12 cellular contexts compared by ENCODE assay signal in genomic region chr21:37878946-37879660, GRCh38. TPM values are rescaled to one million over a fixed set of nuclear protein-coding genes. Genes with fewer than 3 reads are reported as not detected.
DNase-seq lines count a peak whose midpoint lies in the region; ATAC-seq, FAIRE-seq and TF ChIP-seq lines count a peak whose summit lies in the region.
"Had no signal": no experiment of that assay in that cellular context is flagged by ENCODE, and none has a peak within 500 bp of the region (broad histone marks: within the 10 kb centered on the region; RNA-seq: fewer than 3 reads in every experiment).

No MANE protein-coding gene starts in this region.

- intact Hi-C loops in vagina (cut with DNase I), result no loop called here

- H3K36me3 ChIP-seq in vagina, result no peaks in the 10 kb centered on the region
- H3K36me3 ChIP-seq: BLaER1 treated with 17β-estradiol and CSF1 and Interleukin-3, amounts not matched to agents 10 nM and 100 nM; sigmoid colon; uterus had no signal

- CTCF ChIA-PET in A549 (lab: Yijun Ruan, JAX), result interaction anchor here (0.7 to 1.1 kb wide), 2 partner anchors 9 to 92 kb away, joined by 3 read pairs; no protein-coding TSS in a partner anchor
- CTCF ChIA-PET in activated CD8-positive, alpha-beta T cell treated with anti-CD3 and anti-CD28 coated beads, Interleukin-2, amount 10 ng/mL, durations not matched to agents 7 days and 5 days (lab: Charles Lee), result no interaction called here

- H3K4me3 ChIP-seq in A549, result no peak overlapping the region
- H3K4me3 ChIP-seq in epithelial cell of proximal tubule (ENCODE audit: low read depth, low read length), result no peak overlapping the region
- H3K4me3 ChIP-seq in vagina, result no peak overlapping the region
- H3K4me3 ChIP-seq: BLaER1 treated with 17β-estradiol and CSF1 and Interleukin-3, amounts not matched to agents 10 nM and 100 nM; sigmoid colon; uterus had no signal

- no peak for FAIRE-seq in A549 (lab: Jason Lieb, UNC)
- no peak for FAIRE-seq in H54 (lab: Jason Lieb, UNC)

- POLR2A ChIA-PET in A549 (lab: Yijun Ruan, JAX), result no interaction called here
- POLR2A ChIA-PET in activated CD8-positive, alpha-beta T cell treated with anti-CD3 and anti-CD28 coated beads, Interleukin-2, amount 10 ng/mL, durations not matched to agents 7 days and 5 days (lab: Charles Lee), result no interaction called here

- TF ChIP-seq POLR2A in A549 (IDR thresholded peaks at IDR 0.05; ENCODE audit: low read length) (no peak), H54 (IDR thresholded peaks at IDR 0.05; ENCODE audit: low read depth, low read length) (no peak), vagina (IDR thresholded peaks at IDR 0.05) (no peak)

- H3K9me3 Mint-ChIP-seq in activated CD8-positive, alpha-beta T cell treated with anti-CD3 and anti-CD28 coated beads, Interleukin-2, amount 10 ng/mL, durations not matched to agents 7 days and 5 days (ENCODE audit: insufficient read depth), result no peaks in the 10 kb centered on the region

- H3K4me1 ChIP-seq in A549, result peaks cover 47% of the 10 kb centered on the region
- no peaks in the 10 kb centered on the region for H3K4me1 ChIP-seq in vagina
- H3K4me1 ChIP-seq: sigmoid colon, uterus had no signal

- TF ChIP-seq EP300 in A549 (IDR thresholded peaks at IDR 0.05), result no peak

- H3K4me2 ChIP-seq in A549, result peak overlapping the region; percentile 45
- H3K4me2 ChIP-seq: BLaER1 treated with 17β-estradiol and CSF1 and Interleukin-3, amounts not matched to agents 10 nM and 100 nM had no signal

- no peak overlapping the region for H3K4me3 Mint-ChIP-seq in activated CD8-positive, alpha-beta T cell treated with anti-CD3 and anti-CD28 coated beads, Interleukin-2, amount 10 ng/mL, durations not matched to agents 7 days and 5 days

- H3K36me3 Mint-ChIP-seq in activated CD8-positive, alpha-beta T cell treated with anti-CD3 and anti-CD28 coated beads, Interleukin-2, amount 10 ng/mL, durations not matched to agents 7 days and 5 days (ENCODE audit: low read depth), result no peaks in the 10 kb centered on the region

- H3K9me3 ChIP-seq in A549, result no peaks in the 10 kb centered on the region
- no peaks in the 10 kb centered on the region for H3K9me3 ChIP-seq in vagina
- H3K9me3 ChIP-seq: BLaER1 treated with 17β-estradiol and CSF1 and Interleukin-3, amounts not matched to agents 10 nM and 100 nM; sigmoid colon; uterus had no signal

- WGBS in A549 (ENCODE audit: missing lambda C conversion rate), result 20% methylated on average over 7 of the region's 7 CpGs

- H3K27me3 Mint-ChIP-seq in activated CD8-positive, alpha-beta T cell treated with anti-CD3 and anti-CD28 coated beads, Interleukin-2, amount 10 ng/mL, durations not matched to agents 7 days and 5 days (ENCODE audit: low read depth), result no peaks in the 10 kb centered on the region

- H3K27ac ChIP-seq in A549, result peak overlapping the region; percentile 69 to 76
- no peak overlapping the region for H3K27ac ChIP-seq in vagina
- H3K27ac ChIP-seq: BLaER1 treated with 17β-estradiol and CSF1 and Interleukin-3, amounts not matched to agents 10 nM and 100 nM; sigmoid colon; uterus had no signal

- H3K27ac Mint-ChIP-seq in activated CD8-positive, alpha-beta T cell treated with anti-CD3 and anti-CD28 coated beads, Interleukin-2, amount 10 ng/mL, durations not matched to agents 7 days and 5 days, result no peak overlapping the region

- no peaks in the 10 kb centered on the region for H3K27me3 ChIP-seq in vagina
- H3K27me3 ChIP-seq: BLaER1 treated with 17β-estradiol and CSF1 and Interleukin-3, amounts not matched to agents 10 nM and 100 nM; uterus had no signal

- TF ChIP-seq RAD21 in A549 (conservative IDR thresholded peaks at IDR 0.05 in 1 of 2, IDR thresholded peaks at IDR 0.05 in 1 of 2), result no peak

- no peaks in the 10 kb centered on the region for H3K4me1 Mint-ChIP-seq in activated CD8-positive, alpha-beta T cell treated with anti-CD3 and anti-CD28 coated beads, Interleukin-2, amount 10 ng/mL, durations not matched to agents 7 days and 5 days (ENCODE audit: low read depth)

- peak; percentile 28 to 62 for DNase-seq in A549 (ENCODE audit: low read depth in 1 of 2, low spot score in 1 of 2)
- peak; percentile 21 for DNase-seq in H54 (ENCODE audit: insufficient read length, low spot score)
- DNase-seq in NCI-H69 (lab: John Stamatoyannopoulos, UW), result peak; percentile 94
- DNase-seq in epithelial cell of proximal tubule (ENCODE audit: low read depth), result peak; percentile 48
- DNase-seq in vagina (ENCODE audit: extremely low spot score in 2 of 2), result no peak
- DNase-seq in stimulated activated CD4-positive, alpha-beta T cell treated with anti-CD3 and anti-CD28 coated beads, Interleukin-4, amount 100 ng/mL, for 4 hours, result no peak
- DNase-seq in activated CD8-positive, alpha-beta T cell treated with anti-CD3 and anti-CD28 coated beads, Interleukin-2, amount 10 ng/mL, durations not matched to agents 7 days and 5 days, result no peak
- DNase-seq: activated T-cell treated with anti-CD3 and anti-CD28 coated beads, Interleukin-2, amount 50 U/mL, for 1 hour; sigmoid colon; uterus had no signal

- ATAC-seq in A549 (peak; percentile 87 to 92), HG03135 (IDR thresholded peaks at IDR 0.05; ENCODE audit: unreplicated experiment) (no peak)
- ATAC-seq in activated CD8-positive, alpha-beta T cell treated with anti-CD3 and anti-CD28 coated beads, Interleukin-2, amount 10 ng/mL, durations not matched to agents 7 days and 5 days, result no peak

- TF ChIP-seq CTCF in A549 (IDR thresholded peaks at IDR 0.05) (no peak), epithelial cell of proximal tubule (conservative IDR thresholded peaks at IDR 0.05; ENCODE audit: low read depth, low read length) (no peak), vagina (IDR thresholded peaks at IDR 0.05) (no peak)

TF ChIP-seq in A549, 52 proteins besides CTCF, POLR2A, EP300 and RAD21:
- TF ChIP-seq NR3C1 (IDR thresholded peaks at IDR 0.05) (no peak), JUNB (IDR thresholded peaks at IDR 0.05) (peak; percentile 19; the same call in 1 of the 2 replicates), KDM1A (IDR thresholded peaks at IDR 0.05; ENCODE audit: low read depth) (no peak), JUN (IDR thresholded peaks at IDR 0.05) (0 out of 5 replicates have a peak, but pooled peaks of 1 of the 2 experiments have one; percentile 16), FOSB (CRISPR knock-in tag; IDR thresholded peaks at IDR 0.05) (no peak), FOSL2 (IDR thresholded peaks at IDR 0.05) (no peak), FOSL2 (CRISPR knock-in tag; IDR thresholded peaks at IDR 0.05) (peak; percentile 35; the same call in 1 of the 2 replicates)

RNA-seq across cellular contexts. Expression of gene KCNJ6, which starts 37.2 kb away (rescaled TPM):
- 1.4 and 2.3 TPM in 2 replicates for polyA plus RNA-seq in A549 (2011; rRNA removed)
- 0.25 and 0.32 TPM in 2 replicates for polyA plus RNA-seq in A549 (2012; cell fraction: cytosol; rRNA removed)
- 0.19 and 0.27 TPM in 2 replicates for polyA plus RNA-seq in A549 (2012; cell fraction: nucleus; rRNA removed)
- polyA plus RNA-seq in A549 (2017; fragmentation: RNase III; extraction: RNeasy Plus Mini Kit Qiagen cat#74134 plus additional on column Dnase treatment), result 0.33 to 0.79 TPM (median 0.68 TPM) in 3 replicates
- 2.3 and 4.1 TPM in 2 replicates for polyA minus RNA-seq in A549 (2011; rRNA and poly(A)+ RNA removed)
- under 0.01 TPM in 2 replicates for total RNA-seq in epithelial cell of proximal tubule
- total RNA-seq in vagina, result not detected
- not detected for total RNA-seq in activated CD8-positive, alpha-beta T cell treated with anti-CD3 and anti-CD28 coated beads, Interleukin-2, amount 10 ng/mL, durations not matched to agents 7 days and 5 days

Comparison
In these comparisons a context has a peak if more than half of its experiments do, and no peak if none do; other contexts are left out.
1. ATAC-seq: peak in A549 (2 of 2); none in HG03135 (single experiment) and activated CD8-positive, alpha-beta T cell treated with anti-CD3 and anti-CD28 coated beads, Interleukin-2, amount 10 ng/mL, durations not matched to agents 7 days and 5 days (single experiment).
2. DNase-seq: peak in A549 (2 of 2), H54 (single experiment), NCI-H69 (single experiment) and epithelial cell of proximal tubule (single experiment); none in vagina (0 of 2), stimulated activated CD4-positive, alpha-beta T cell treated with anti-CD3 and anti-CD28 coated beads, Interleukin-4, amount 100 ng/mL, for 4 hours (0 of 2) and activated CD8-positive, alpha-beta T cell treated with anti-CD3 and anti-CD28 coated beads, Interleukin-2, amount 10 ng/mL, durations not matched to agents 7 days and 5 days (single experiment).